In genomic region chr1:56550132-56550531, GRCh38 we compare ENCODE assay signal across 17 cellular contexts. TPM values are rescaled to one million over a fixed set of nuclear protein-coding genes. Genes with fewer than 3 reads are reported as not detected.
DNase-seq lines count a peak whose midpoint lies in the region; ATAC-seq and TF ChIP-seq lines count a peak whose summit lies in the region.
"Had no signal": no experiment of that assay in that cellular context is flagged by ENCODE, and none has a peak within 500 bp of the region (broad histone marks: within the 10 kb centered on the region; RNA-seq: fewer than 3 reads in every experiment).

No MANE protein-coding gene starts in this region.

- H4K20me1 ChIP-seq in GM23248 (ENCODE audit: insufficient read depth) = peaks cover 45% of the 10 kb centered on the region

- no peaks in the 10 kb centered on the region for H3K9me3 ChIP-seq in skeletal muscle tissue (ENCODE audit: control insufficient read depth in 3 of 3, low read length in 3 of 3)
- no peaks in the 10 kb centered on the region for H3K9me3 ChIP-seq in GM23248 (ENCODE audit: low read depth)
- H3K9me3 ChIP-seq in Caco-2 = no peaks in the 10 kb centered on the region
- H3K9me3 ChIP-seq: sigmoid colon, vagina had no signal

- no peak overlapping the region for H3K4me3 ChIP-seq in skeletal muscle tissue (ENCODE audit: low read length in 3 of 3)
- no peak overlapping the region for H3K4me3 ChIP-seq in GM23248
- no peak overlapping the region for H3K4me3 ChIP-seq in Caco-2 (ENCODE audit: low read depth, low read length)
- H3K4me3 ChIP-seq: sigmoid colon, vagina had no signal

- CTCF ChIA-PET in activated CD8-positive, alpha-beta T cell treated with anti-CD3 and anti-CD28 coated beads for 36 hours (lab: Charles Lee) = no interaction called here
- CTCF ChIA-PET in Caco-2 (lab: Charles Lee) = no interaction called here

- H3K4me3 Mint-ChIP-seq in activated CD8-positive, alpha-beta T cell treated with anti-CD3 and anti-CD28 coated beads for 36 hours = no peak overlapping the region
- H3K4me3 Mint-ChIP-seq in Caco-2 (ENCODE audit: unreplicated experiment) = no peak overlapping the region
- H3K4me3 Mint-ChIP-seq: activated CD8-positive, alpha-beta memory T cell treated with anti-CD3 and anti-CD28 coated beads, Interleukin-2, amount 10 ng/mL, durations not matched to agents 7 days and 5 days; CD8-positive, alpha-beta memory T cell; natural killer cell; stimulated activated effector memory CD8-positive, alpha-beta T cell treated with anti-CD3 and anti-CD28 coated beads, Interleukin-12 subunit alpha, Interleukin-12 subunit beta, amount 100 ng/mL, for 72 hours had no signal

- ATAC-seq in activated CD8-positive, alpha-beta T cell treated with anti-CD3 and anti-CD28 coated beads for 36 hours = no peak
- ATAC-seq: activated CD8-positive, alpha-beta memory T cell treated with anti-CD3 and anti-CD28 coated beads, Interleukin-2, amount 10 ng/mL, durations not matched to agents 7 days and 5 days; natural killer cell; stimulated activated effector memory CD8-positive, alpha-beta T cell treated with anti-CD3 and anti-CD28 coated beads, Interleukin-12 subunit alpha, Interleukin-12 subunit beta, amount 100 ng/mL, for 72 hours had no signal

- peaks cover 51 to 72% (median 56%) of the 10 kb centered on the region in 3 donors for H3K4me1 ChIP-seq in skeletal muscle tissue (ENCODE audit: control insufficient read depth in 3 of 3, insufficient read depth in 3 of 3, low read length in 3 of 3)
- 0 out of 2 replicates have a peak, but pooled peaks cover 4% of the 10 kb centered on the region for H3K4me1 ChIP-seq in GM23248 (ENCODE audit: insufficient read depth)
- peaks cover 15% of the 10 kb centered on the region for H3K4me1 ChIP-seq in Caco-2

- in situ Hi-C loops in GM23248 (cut with MboI) = no loop called here

- H3K4me2 ChIP-seq in GM23248 (ENCODE audit: unreplicated experiment) = no peak overlapping the region

- no peaks in the 10 kb centered on the region for H3K27me3 Mint-ChIP-seq in activated CD8-positive, alpha-beta T cell treated with anti-CD3 and anti-CD28 coated beads for 36 hours
- no peaks in the 10 kb centered on the region for H3K27me3 Mint-ChIP-seq in Caco-2 (ENCODE audit: insufficient read depth, unreplicated experiment)
- H3K27me3 Mint-ChIP-seq: activated CD8-positive, alpha-beta memory T cell treated with anti-CD3 and anti-CD28 coated beads, Interleukin-2, amount 10 ng/mL, durations not matched to agents 7 days and 5 days; CD8-positive, alpha-beta memory T cell had no signal

- BruUV-seq in Caco-2 (replicated peaks; lab: Mats Ljungman, UMichigan) = no TSS peak

- H3K79me2 ChIP-seq in GM23248 (ENCODE audit: insufficient read depth) = peaks cover 99% of the 10 kb centered on the region

- TF ChIP-seq CTCF in activated CD8-positive, alpha-beta T cell treated with anti-CD3 and anti-CD28 coated beads for 36 hours (IDR thresholded peaks at IDR 0.05) = no peak
- no peak for TF ChIP-seq CTCF in Caco-2 (IDR thresholded peaks at IDR 0.05; ENCODE audit: insufficient read depth in 1 of 2, low read depth in 1 of 2, low read length in 1 of 2, severe bottlenecking in 1 of 2, unreplicated experiment in 1 of 2)

- H3F3A ChIP-seq in GM23248 (ENCODE audit: insufficient read depth) = peaks cover 4% of the 10 kb centered on the region; the same call in 1 of the 2 replicates

- WGBS in GM23248 (ENCODE audit: low coverage in 1 of 2, low lambda C conversion rate in 2 of 2, missing lambda C conversion rate in 2 of 2), 2 experiments = 81 to 95% methylated on average over 2 of the region's 2 CpGs

- no peaks in the 10 kb centered on the region for H3K27me3 ChIP-seq in skeletal muscle tissue (ENCODE audit: control insufficient read depth in 3 of 3, insufficient read depth in 3 of 3, low read length in 3 of 3)
- H3K27me3 ChIP-seq in GM23248 (replicated peaks; ENCODE audit: insufficient read depth) = no peaks in the 10 kb centered on the region
- no peaks in the 10 kb centered on the region for H3K27me3 ChIP-seq in Caco-2 (replicated peaks; ENCODE audit: control insufficient read depth, insufficient read depth, low read length)
- H3K27me3 ChIP-seq: sigmoid colon, vagina had no signal

- no peaks in the 10 kb centered on the region for H3K9me3 Mint-ChIP-seq in activated CD8-positive, alpha-beta T cell treated with anti-CD3 and anti-CD28 coated beads for 36 hours
- no peaks in the 10 kb centered on the region for H3K9me3 Mint-ChIP-seq in Caco-2 (ENCODE audit: unreplicated experiment)
- H3K9me3 Mint-ChIP-seq: natural killer cell; stimulated activated effector memory CD8-positive, alpha-beta T cell treated with anti-CD3 and anti-CD28 coated beads, Interleukin-12 subunit alpha, Interleukin-12 subunit beta, amount 100 ng/mL, for 72 hours had no signal

- POLR2A ChIA-PET in activated CD8-positive, alpha-beta T cell treated with anti-CD3 and anti-CD28 coated beads for 36 hours (lab: Charles Lee) = no interaction called here
- POLR2A ChIA-PET in Caco-2 (lab: Charles Lee) = no interaction called here

- H3K27ac ChIP-seq in cingulate gyrus (ENCODE audit: low read depth, low read length) (peak overlapping the region; percentile 82), skeletal muscle tissue (ENCODE audit: low read depth, low read length) (peak overlapping the region; percentile 26), GM23248 (no peak overlapping the region)
- H3K27ac ChIP-seq: sigmoid colon, vagina had no signal

- H3K36me3 ChIP-seq in skeletal muscle tissue (ENCODE audit: control insufficient read depth in 3 of 3, insufficient read depth in 3 of 3, low read length in 3 of 3) (peaks cover 0 to 2% (median 0%) of the 10 kb centered on the region in 3 donors), GM23248 (ENCODE audit: low read depth) (0 out of 2 replicates have a peak, but pooled peaks cover 8% of the 10 kb centered on the region), Caco-2 (ENCODE audit: control insufficient read depth, insufficient read depth, low read length) (no peaks in the 10 kb centered on the region)
- H3K36me3 ChIP-seq: sigmoid colon, vagina had no signal

- no peak overlapping the region for H3K27ac Mint-ChIP-seq in activated CD8-positive, alpha-beta T cell treated with anti-CD3 and anti-CD28 coated beads for 36 hours
- no peak overlapping the region for H3K27ac Mint-ChIP-seq in Caco-2 (ENCODE audit: unreplicated experiment)
- H3K27ac Mint-ChIP-seq: activated CD8-positive, alpha-beta memory T cell treated with anti-CD3 and anti-CD28 coated beads, Interleukin-2, amount 10 ng/mL, durations not matched to agents 7 days and 5 days; CD8-positive, alpha-beta memory T cell; natural killer cell; stimulated activated effector memory CD8-positive, alpha-beta T cell treated with anti-CD3 and anti-CD28 coated beads, Interleukin-12 subunit alpha, Interleukin-12 subunit beta, amount 100 ng/mL, for 72 hours had no signal

- no peaks in the 10 kb centered on the region for H3K4me1 Mint-ChIP-seq in activated CD8-positive, alpha-beta T cell treated with anti-CD3 and anti-CD28 coated beads for 36 hours (ENCODE audit: low read depth)
- H3K4me1 Mint-ChIP-seq in Caco-2 (ENCODE audit: low read depth, unreplicated experiment) = peaks cover 7% of the 10 kb centered on the region
- H3K4me1 Mint-ChIP-seq: activated CD8-positive, alpha-beta memory T cell treated with anti-CD3 and anti-CD28 coated beads, Interleukin-2, amount 10 ng/mL, durations not matched to agents 7 days and 5 days; CD8-positive, alpha-beta memory T cell; natural killer cell; stimulated activated effector memory CD8-positive, alpha-beta T cell treated with anti-CD3 and anti-CD28 coated beads, Interleukin-12 subunit alpha, Interleukin-12 subunit beta, amount 100 ng/mL, for 72 hours had no signal

- H3K9ac ChIP-seq in skeletal muscle tissue (ENCODE audit: low read depth in 1 of 3, low read length in 3 of 3) (no peak overlapping the region), GM23248 (no peak overlapping the region)

- no peaks in the 10 kb centered on the region for H3K36me3 Mint-ChIP-seq in activated CD8-positive, alpha-beta T cell treated with anti-CD3 and anti-CD28 coated beads for 36 hours (ENCODE audit: low read depth)
- H3K36me3 Mint-ChIP-seq in Caco-2 (ENCODE audit: insufficient read depth, unreplicated experiment) = peaks cover 25% of the 10 kb centered on the region
- H3K36me3 Mint-ChIP-seq: activated CD8-positive, alpha-beta memory T cell treated with anti-CD3 and anti-CD28 coated beads, Interleukin-2, amount 10 ng/mL, durations not matched to agents 7 days and 5 days; CD8-positive, alpha-beta memory T cell; natural killer cell; stimulated activated effector memory CD8-positive, alpha-beta T cell treated with anti-CD3 and anti-CD28 coated beads, Interleukin-12 subunit alpha, Interleukin-12 subunit beta, amount 100 ng/mL, for 72 hours had no signal

- H3K9me2 ChIP-seq in GM23248 (ENCODE audit: insufficient read depth) = no peaks in the 10 kb centered on the region

- intact Hi-C loops in activated CD8-positive, alpha-beta T cell treated with anti-CD3 and anti-CD28 coated beads for 36 hours (cut with micrococcal nuclease) = no loop called here
- intact Hi-C loops in Caco-2 (cut with micrococcal nuclease; ENCODE audit: unreplicated experiment) = no loop called here

- H2AFZ ChIP-seq in GM23248 = no peak overlapping the region

- DNase-seq in NCI-H2107 treated with DMSO at 0.1 percent for 48 hours (lab: John Stamatoyannopoulos, UW; ENCODE audit: unreplicated experiment) (peak; percentile 82), NCI-H2107 (lab: John Stamatoyannopoulos, UW) (no peak), islet precursor cell (peak; percentile 57), GM23248 (no peak), Caco-2 (no peak)
- DNase-seq in activated CD8-positive, alpha-beta T cell treated with anti-CD3 and anti-CD28 coated beads for 36 hours = no peak
- DNase-seq: activated CD8-positive, alpha-beta memory T cell treated with anti-CD3 and anti-CD28 coated beads, Interleukin-2, amount 10 ng/mL, durations not matched to agents 7 days and 5 days; activated gamma-delta T cell; CD8-positive, alpha-beta memory T cell; IMR-90; natural killer cell; NCI-H226; sigmoid colon had no signal

RNA-seq across cellular contexts. Expression of gene PLPP3, which starts 29.2 kb away (rescaled TPM):
- total RNA-seq in skeletal muscle tissue (132 TPM), Caco-2 (2022) (39.2 and 41.0 TPM in 2 replicates)
- 156 and 159 TPM in 2 replicates for total RNA-seq in GM23248 (2014; rRNA removed; shearing (Covaris generic))
- 79.5 and 80.1 TPM in 2 replicates for polyA plus RNA-seq in GM23248 (2016; fragmentation: Nextera tagmentation; extraction: Ambion mirVana)
- not detected for total RNA-seq in activated CD8-positive, alpha-beta T cell treated with anti-CD3 and anti-CD28 coated beads for 36 hours
- total RNA-seq: activated CD8-positive, alpha-beta memory T cell treated with anti-CD3 and anti-CD28 coated beads, Interleukin-2, amount 10 ng/mL, durations not matched to agents 7 days and 5 days had no signal
- polyA plus RNA-seq: CD8-positive, alpha-beta memory T cell had no signal

Comparison
In these comparisons a context has a peak if more than half of its experiments do, and no peak if none do; other contexts are left out.
1. DNase-seq: peak in NCI-H2107 treated with DMSO at 0.1 percent for 48 hours (single experiment) and islet precursor cell (single experiment); none in NCI-H2107 (single experiment), GM23248 (single experiment), activated CD8-positive, alpha-beta T cell treated with anti-CD3 and anti-CD28 coated beads for 36 hours (single experiment) and Caco-2 (0 of 2).
2. RNA of gene PLPP3, which starts 29.2 kb away (total RNA-seq): 156 to 159 TPM in GM23248, 132 TPM in skeletal muscle tissue (single experiment) and 39.2 to 41.0 TPM in Caco-2; not detected in activated CD8-positive, alpha-beta T cell treated with anti-CD3 and anti-CD28 coated beads for 36 hours; every median in the first group is over 10 times any median in the second.